ENCODE assay signal across 11 cellular contexts in genomic region chr12:5889381-5890047, GRCh38. TPM values are rescaled to one million over a fixed set of nuclear protein-coding genes. Genes with fewer than 3 reads are reported as not detected.
DNase-seq lines count a peak whose midpoint lies in the region; ATAC-seq and TF ChIP-seq lines count a peak whose summit lies in the region.
"Had no signal": no experiment of that assay in that cellular context is flagged by ENCODE, and none has a peak within 500 bp of the region (broad histone marks: within the 10 kb centered on the region; RNA-seq: fewer than 3 reads in every experiment).

No MANE protein-coding gene starts in this region.

- ATAC-seq in activated naive CD8-positive, alpha-beta T cell treated with anti-CD3 and anti-CD28 coated beads, Interleukin-2, amount 50 U/mL, for 24 hours = no peak
- ATAC-seq in HG02642 (IDR thresholded peaks at IDR 0.05; ENCODE audit: poor library complexity, unreplicated experiment) = no peak

- H3K27me3 ChIP-seq in osteoblast (ENCODE audit: insufficient read depth, low read length) = no peaks in the 10 kb centered on the region

- H3K4me1 ChIP-seq in osteoblast (ENCODE audit: insufficient read depth, low read length) = no peaks in the 10 kb centered on the region
- H3K4me1 ChIP-seq: suprapubic skin had no signal

- H4K20me1 ChIP-seq in osteoblast (ENCODE audit: insufficient read depth, low read length) = no peaks in the 10 kb centered on the region

- no peak overlapping the region for H3K4me2 ChIP-seq in osteoblast (ENCODE audit: insufficient read depth, low read length)

- peaks cover 6% of the 10 kb centered on the region for H3K4me1 Mint-ChIP-seq in activated naive CD8-positive, alpha-beta T cell treated with anti-CD3 and anti-CD28 coated beads, Interleukin-2, amount 50 U/mL, for 24 hours

- no peak overlapping the region for H3K4me3 ChIP-seq in osteoblast (ENCODE audit: insufficient read depth, low read length)
- H3K4me3 ChIP-seq: suprapubic skin had no signal

- no peaks in the 10 kb centered on the region for H3K9me3 ChIP-seq in osteoblast (ENCODE audit: low read depth, low read length)
- H3K9me3 ChIP-seq: suprapubic skin had no signal

- H3K4me3 Mint-ChIP-seq in activated naive CD8-positive, alpha-beta T cell treated with anti-CD3 and anti-CD28 coated beads, Interleukin-2, amount 50 U/mL, for 24 hours = no peak overlapping the region
- H3K4me3 Mint-ChIP-seq: CD4-positive, CD25-positive, alpha-beta regulatory T cell had no signal

- no peak for TF ChIP-seq CTCF in osteoblast (IDR thresholded peaks at IDR 0.05; ENCODE audit: extremely low read depth, low read depth, low read length)

- H3K79me2 ChIP-seq in osteoblast (ENCODE audit: insufficient read depth, low read length) = no peaks in the 10 kb centered on the region

- no peak overlapping the region for H3K27ac ChIP-seq in osteoblast (ENCODE audit: low read depth, low read length)
- H3K27ac ChIP-seq: suprapubic skin had no signal

- no peaks in the 10 kb centered on the region for H3K36me3 ChIP-seq in osteoblast (ENCODE audit: insufficient read depth, low read length)
- H3K36me3 ChIP-seq: suprapubic skin had no signal

- no peak overlapping the region for H2AFZ ChIP-seq in osteoblast (ENCODE audit: low read length)

- peaks cover 9% of the 10 kb centered on the region for H3K9me3 Mint-ChIP-seq in activated naive CD8-positive, alpha-beta T cell treated with anti-CD3 and anti-CD28 coated beads, Interleukin-2, amount 50 U/mL, for 24 hours

- peak; percentile 19 for DNase-seq in activated T-cell treated with anti-CD3 and anti-CD28 coated beads for 48 hours (ENCODE audit: low read depth)
- DNase-seq in activated T-cell treated with anti-CD3 and anti-CD28 coated beads for 4 hours = no peak
- DNase-seq in MV-4-11 (lab: John Stamatoyannopoulos, UW) = peak; percentile 18
- peak; percentile 42 for DNase-seq in activated naive CD8-positive, alpha-beta T cell treated with anti-CD3 and anti-CD28 coated beads, Interleukin-2, amount 50 U/mL, for 24 hours
- DNase-seq in stimulated activated CD8-positive, alpha-beta memory T cell treated with anti-CD3 and anti-CD28 coated beads, Interleukin-7, amount 100 ng/mL, for 24 hours (ENCODE audit: low read depth) = peak; percentile 5
- DNase-seq in hypothalamus (lab: John Stamatoyannopoulos, UW) = no peak
- DNase-seq in osteoblast (ENCODE audit: insufficient read length, low spot score, missing footprints) = no peak
- DNase-seq: NCI-H187 treated with DMSO at 0.1 percent for 48 hours had no signal

- no peaks in the 10 kb centered on the region for H3K36me3 Mint-ChIP-seq in activated naive CD8-positive, alpha-beta T cell treated with anti-CD3 and anti-CD28 coated beads, Interleukin-2, amount 50 U/mL, for 24 hours (ENCODE audit: low read depth)
- H3K36me3 Mint-ChIP-seq: CD4-positive, CD25-positive, alpha-beta regulatory T cell had no signal

- peaks cover 31% of the 10 kb centered on the region for H3K27me3 Mint-ChIP-seq in activated naive CD8-positive, alpha-beta T cell treated with anti-CD3 and anti-CD28 coated beads, Interleukin-2, amount 50 U/mL, for 24 hours

- no peak overlapping the region for H3K27ac Mint-ChIP-seq in activated naive CD8-positive, alpha-beta T cell treated with anti-CD3 and anti-CD28 coated beads, Interleukin-2, amount 50 U/mL, for 24 hours
- H3K27ac Mint-ChIP-seq: CD4-positive, CD25-positive, alpha-beta regulatory T cell had no signal

RNA-seq across cellular contexts. Expression of gene ANO2, which starts 55.5 kb away (rescaled TPM):
- total RNA-seq in osteoblast = under 0.01 and 0.29 TPM in 2 replicates

Comparison
In these comparisons a context has a peak if more than half of its experiments do, and no peak if none do; other contexts are left out.
1. DNase-seq: peak in activated T-cell treated with anti-CD3 and anti-CD28 coated beads for 48 hours (single experiment), MV-4-11 (single experiment), activated naive CD8-positive, alpha-beta T cell treated with anti-CD3 and anti-CD28 coated beads, Interleukin-2, amount 50 U/mL, for 24 hours (single experiment) and stimulated activated CD8-positive, alpha-beta memory T cell treated with anti-CD3 and anti-CD28 coated beads, Interleukin-7, amount 100 ng/mL, for 24 hours (single experiment); none in activated T-cell treated with anti-CD3 and anti-CD28 coated beads for 4 hours (single experiment), hypothalamus (0 of 51) and osteoblast (single experiment).